Comparison of ENCODE assay signal across 23 cellular contexts in genomic region chr9:18012170-18012569, GRCh38.
"Had no signal": no experiment of that assay in that cellular context is flagged by ENCODE, and none has a peak within 500 bp of the region (broad histone marks: within the 10 kb centered on the region; RNA-seq: fewer than 3 reads in every experiment).

No MANE protein-coding gene starts in this region.

- H3K9me3 ChIP-seq: lower lobe of right lung, pancreas, prostate gland, right lobe of liver, tibial nerve, uterus had no signal

- H3K27me3 ChIP-seq: hepatocyte, pancreas, right lobe of liver, tibial nerve, uterus had no signal

- H3K36me3 ChIP-seq: lower lobe of right lung, pancreas, prostate gland, right lobe of liver, tibial nerve, uterus had no signal

- ATAC-seq: lower lobe of right lung; naive thymus-derived CD8-positive, alpha-beta T cell; pancreas; right lobe of liver; stimulated activated memory B cell treated with anti-CD40 and anti-IgM and Interleukin-4, amounts not matched to agents 10 μg/mL and 1 μg/mL and 100 μg/mL, for 72 hours; stimulated activated naive CD8-positive, alpha-beta T cell treated with anti-CD3 and anti-CD28 coated beads, Interleukin-15, amount 100 ng/mL, for 72 hours had no signal

- DNase-seq: islet precursor cell; lower lobe of right lung; mammary epithelial cell; mesenchymal stem cell; naive thymus-derived CD8-positive, alpha-beta T cell; nucleus accumbens; pancreas; posterior cingulate gyrus; retina; right lobe of liver; stimulated activated CD4-positive, alpha-beta T cell treated with anti-CD3 and anti-CD28 coated beads, Interleukin-1b, Interleukin-23, amount 100 ng/mL, for 48 hours; stimulated activated CD4-positive, alpha-beta T cell treated with anti-CD3 and anti-CD28 coated beads, Interleukin-2, amount 100 ng/mL, for 48 hours; stimulated activated CD4-positive, alpha-beta T cell treated with anti-CD3 and anti-CD28 coated beads, Interleukin-4, amount 100 ng/mL, for 4 hours; stimulated activated CD8-positive, alpha-beta memory T cell treated with anti-CD3 and anti-CD28 coated beads, Interleukin-4, amount 100 ng/mL, for 48 hours; stimulated activated naive CD4-positive, alpha-beta T cell treated with Interleukin-2 at 50 U/mL for 16 hours; stimulated activated naive CD8-positive, alpha-beta T cell treated with anti-CD3 and anti-CD28 coated beads, Interleukin-15, amount 100 ng/mL, for 72 hours; substantia nigra; uterus had no signal

- H3K4me1 ChIP-seq: lower lobe of right lung, pancreas, prostate gland, right lobe of liver, tibial nerve, uterus had no signal

- H3K4me3 ChIP-seq: hepatocyte, lower lobe of right lung, pancreas, prostate gland, right lobe of liver, smooth muscle cell, tibial nerve, uterus had no signal

- H3K27ac ChIP-seq: hepatocyte, lower lobe of right lung, pancreas, prostate gland, right lobe of liver, tibial nerve, uterus had no signal
